Comparison of ENCODE assay signal across 8 cellular contexts in the genomic region with DNA sequence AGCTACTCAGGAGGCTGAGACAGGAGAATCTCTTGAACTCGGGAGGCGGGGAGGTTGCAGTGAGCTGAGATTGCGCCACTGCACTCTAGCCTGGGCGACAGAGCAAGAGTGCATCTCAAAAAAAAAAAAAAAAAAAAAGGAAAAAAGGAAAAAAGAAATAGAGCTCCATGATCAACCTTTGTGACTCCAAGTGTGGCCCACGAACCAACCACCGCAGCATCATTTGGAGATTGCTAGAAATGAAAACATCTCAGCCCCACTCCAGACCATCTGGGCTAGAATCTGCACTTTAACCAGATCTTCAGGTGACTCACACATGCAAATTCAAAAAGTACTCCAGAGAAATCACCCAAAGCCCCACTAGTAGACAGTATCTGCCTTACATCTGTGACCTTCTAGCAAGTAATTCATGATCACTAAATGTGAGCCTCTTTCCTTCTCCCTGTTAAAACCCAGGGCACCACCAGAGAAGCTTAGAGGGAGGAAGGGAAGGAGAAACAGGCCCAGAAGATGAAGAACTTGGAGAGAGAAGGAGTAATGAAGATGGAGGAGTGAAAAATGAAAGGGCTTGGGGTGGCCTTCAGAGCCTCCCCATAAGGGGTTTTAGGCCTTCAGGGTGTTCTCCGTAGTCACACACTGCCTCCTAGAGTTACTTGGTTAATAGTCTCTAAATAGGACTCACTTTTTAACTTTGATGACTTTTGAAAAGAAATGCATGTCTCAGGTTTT.
DNase-seq lines count a peak whose midpoint lies in the region; ATAC-seq and TF ChIP-seq lines count a peak whose summit lies in the region.

No MANE protein-coding gene starts in this region.

- DNase-seq in activated gamma-delta T cell treated with Interleukin-2 at 50 U/mL for 16 hours (peak; percentile 32), activated gamma-delta T cell (lab: John Stamatoyannopoulos, UW) (no peak), Kasumi-1 (lab: John Stamatoyannopoulos, UW) (peak; percentile 21 to 23), activated T-cell treated with anti-CD3 and anti-CD28 coated beads for 24 hours (ENCODE audit: low read depth) (peak; percentile 8), heart left ventricle (no peak), KG1 (lab: John Stamatoyannopoulos, UW) (no peak), EL (no peak)
- peak; percentile 4 for DNase-seq in stimulated activated naive CD4-positive, alpha-beta T cell treated with Interleukin-2 at 50 U/mL for 16 hours (lab: John Stamatoyannopoulos, UW)

- intact Hi-C loops in heart left ventricle (cut with DNase I): loop anchor here in 3 of 10 donors (1.0 to 10.0 kb wide), 3 partner anchors 69 to 129 kb away; no protein-coding TSS in a partner anchor

- no peaks in the 10 kb centered on the region for H3K27me3 ChIP-seq in heart left ventricle

- H3K4me1 ChIP-seq in heart left ventricle: peaks cover 0 to 13% (median 0%) of the 10 kb centered on the region in 12 donors

- no peaks in the 10 kb centered on the region for H3K36me3 ChIP-seq in heart left ventricle

- ATAC-seq in heart left ventricle: peak in 3 of 4 donors; percentile 56 to 83 (median 70)

- H3K4me3 ChIP-seq in heart left ventricle: no peak overlapping the region

- TF ChIP-seq CTCF in heart left ventricle (IDR thresholded peaks at IDR 0.05): peak; percentile 33 to 59 (median 50)

- H3K27ac ChIP-seq in heart left ventricle: no peak overlapping the region

- WGBS in heart left ventricle, 4 donors: 90 to 92% (median 92%) methylated on average over 7 of the region's 7 CpGs

- no peak for TF ChIP-seq POLR2A in heart left ventricle (IDR thresholded peaks at IDR 0.05)

- H3K9me3 ChIP-seq in heart left ventricle: no peaks in the 10 kb centered on the region

Comparison
In these comparisons a context has a peak if more than half of its experiments do, and no peak if none do; other contexts are left out.
1. DNase-seq: peak in activated gamma-delta T cell treated with Interleukin-2 at 50 U/mL for 16 hours (single experiment), Kasumi-1 (2 of 2), activated T-cell treated with anti-CD3 and anti-CD28 coated beads for 24 hours (single experiment) and stimulated activated naive CD4-positive, alpha-beta T cell treated with Interleukin-2 at 50 U/mL for 16 hours (single experiment); none in activated gamma-delta T cell (single experiment), heart left ventricle (0 of 5), KG1 (single experiment) and EL (single experiment).